Comparison of ENCODE assay signal across 11 cellular contexts in genomic region chr20:59428441-59429205, GRCh38.
DNase-seq lines count a peak whose midpoint lies in the region; ATAC-seq and TF ChIP-seq lines count a peak whose summit lies in the region.
"Had no signal": no experiment of that assay in that cellular context is flagged by ENCODE, and none has a peak within 500 bp of the region (broad histone marks: within the 10 kb centered on the region; RNA-seq: fewer than 3 reads in every experiment).

No MANE protein-coding gene starts in this region.

- peak; percentile 83 for ATAC-seq in HCT116
- no peak for ATAC-seq in natural killer cell treated with Interleukin-12 subunit alpha and Interleukin-12 subunit beta and Interleukin-15 and Interleukin-18, amount 100 ng/mL, for 72 hours
- ATAC-seq in upper lobe of right lung = no peak
- ATAC-seq in GM21528 (IDR thresholded peaks at IDR 0.05; ENCODE audit: low FRiP score, unreplicated experiment) = no peak

- peaks cover 17% of the 10 kb centered on the region for H3K27me3 Mint-ChIP-seq in Caco-2 (ENCODE audit: insufficient read depth, unreplicated experiment)
- H3K27me3 Mint-ChIP-seq in natural killer cell treated with Interleukin-12 subunit alpha and Interleukin-12 subunit beta and Interleukin-15 and Interleukin-18, amount 100 ng/mL, for 72 hours = peaks cover 3 to 8% of the 10 kb centered on the region in 2 donors
- H3K27me3 Mint-ChIP-seq: activated CD4-positive, alpha-beta memory T cell treated with anti-CD3 and anti-CD28 coated beads for 36 hours had no signal

- TF ChIP-seq CTCF in Caco-2 (IDR thresholded peaks at IDR 0.05; ENCODE audit: insufficient read depth in 1 of 2, low read depth in 1 of 2, low read length in 1 of 2, severe bottlenecking in 1 of 2, unreplicated experiment in 1 of 2) (peak; percentile 26 to 49), HCT116 (IDR thresholded peaks at IDR 0.05 in 2 of 3, conservative IDR thresholded peaks at IDR 0.05 in 1 of 3; ENCODE audit: borderline replicate concordance in 1 of 3, insufficient read depth in 1 of 3, low read depth in 2 of 3, low read length in 2 of 3) (peak in 2 of 3 experiments; percentile 58 to 66; a peak in 4 of 6 replicates), WERI-Rb-1 (IDR thresholded peaks at IDR 0.05; ENCODE audit: low read depth, low read length) (0 out of 2 replicates have a peak, but pooled peaks have one; percentile 16), upper lobe of right lung (IDR thresholded peaks at IDR 0.05) (no peak)

- H4K20me1 ChIP-seq in HCT116 (ENCODE audit: insufficient read depth) = no peaks in the 10 kb centered on the region

- intact Hi-C loops in Caco-2 (cut with micrococcal nuclease; ENCODE audit: unreplicated experiment) (no loop called here), HCT116 (cut with micrococcal nuclease) (no loop called here), upper lobe of right lung (cut with DNase I) (no loop called here)

- no peak for DNase-seq in Caco-2
- DNase-seq in HCT116 (ENCODE audit: low read depth, low spot score) = peak; percentile 16
- DNase-seq in WERI-Rb-1 = no peak
- no peak for DNase-seq in natural killer cell treated with Interleukin-12 subunit alpha and Interleukin-12 subunit beta and Interleukin-15 and Interleukin-18, amount 100 ng/mL, for 72 hours (ENCODE audit: low spot score)
- no peak for DNase-seq in UCSD-AML1 (lab: John Stamatoyannopoulos, UW; ENCODE audit: unreplicated experiment)
- DNase-seq in RKO (ENCODE audit: low spot score) = no peak
- DNase-seq in upper lobe of right lung = no peak
- DNase-seq: activated CD4-positive, alpha-beta memory T cell treated with anti-CD3 and anti-CD28 coated beads for 36 hours; Right ventricle myocardium superior; stimulated activated naive CD4-positive, alpha-beta T cell treated with Interleukin-2 at 50 U/mL for 16 hours had no signal

- no peak for TF ChIP-seq RAD21 in HCT116 (IDR thresholded peaks at IDR 0.05; ENCODE audit: low read depth)

- H3K27me3 ChIP-seq in Caco-2 (replicated peaks; ENCODE audit: control insufficient read depth, insufficient read depth, low read length) (no peaks in the 10 kb centered on the region; the same call in none of the 2 replicates), HCT116 (ENCODE audit: insufficient read depth, low read length) (peaks cover 11% of the 10 kb centered on the region), WERI-Rb-1 (ENCODE audit: insufficient read depth, low read depth, severe bottlenecking) (no peaks in the 10 kb centered on the region), upper lobe of right lung (peaks cover 9% of the 10 kb centered on the region)

- RAD21 ChIA-PET in HCT116 (lab: Charles Lee; ENCODE audit: low non-redundant PET in 1 of 2, low total read pairs in 2 of 2, uncharacterized antibody in 2 of 2, unreplicated experiment in 2 of 2) = no interaction called here

- no peak overlapping the region for H3K4me3 ChIP-seq in Caco-2 (ENCODE audit: low read depth, low read length)
- H3K4me3 ChIP-seq in HCT116 (replicated peaks in 1 of 2; ENCODE audit: low read depth in 1 of 2, low read length in 2 of 2) = no peak overlapping the region
- no peak overlapping the region for H3K4me3 ChIP-seq in WERI-Rb-1 (ENCODE audit: low read depth, low read length)
- H3K4me3 ChIP-seq in upper lobe of right lung = no peak overlapping the region

- H3K27ac ChIP-seq in HCT116 (ENCODE audit: low read depth, low read length) (no peak overlapping the region), WERI-Rb-1 (no peak overlapping the region), upper lobe of right lung (no peak overlapping the region)

- no peak overlapping the region for H3K4me2 ChIP-seq in HCT116 (ENCODE audit: low read length)

- H3K79me2 ChIP-seq in HCT116 (ENCODE audit: insufficient read depth, low read length) = no peaks in the 10 kb centered on the region

- no peaks in the 10 kb centered on the region for H3K4me1 ChIP-seq in Caco-2
- no peaks in the 10 kb centered on the region for H3K4me1 ChIP-seq in HCT116 (ENCODE audit: control insufficient read depth in 1 of 2, insufficient read depth in 2 of 2, low read length in 2 of 2)
- H3K4me1 ChIP-seq in upper lobe of right lung = no peaks in the 10 kb centered on the region

- CTCF ChIA-PET in Caco-2 (lab: Charles Lee) (interaction anchor here (0.6 kb wide), 1 partner anchor 27 kb away, joined by 3 read pairs; no protein-coding TSS in a partner anchor), HCT116 (lab: Charles Lee) (interaction anchor here (0.5 to 1.8 kb wide), 5 partner anchors 8 to 73 kb away, joined by 3 to 4 read pairs (median 3); no protein-coding TSS in a partner anchor)

- POLR2A ChIA-PET in Caco-2 (lab: Charles Lee) (no interaction called here), HCT116 (lab: Charles Lee) (no interaction called here)

- no TSS peak for BruUV-seq in Caco-2 (replicated peaks; lab: Mats Ljungman, UMichigan)
- no TSS peak for BruUV-seq in HCT116 (replicated peaks; lab: Mats Ljungman, UMichigan)

- H3K36me3 ChIP-seq in Caco-2 (ENCODE audit: control insufficient read depth, insufficient read depth, low read length) (no peaks in the 10 kb centered on the region), HCT116 (ENCODE audit: control insufficient read depth in 1 of 2, insufficient read depth in 2 of 2, low read length in 2 of 2) (no peaks in the 10 kb centered on the region), WERI-Rb-1 (no peaks in the 10 kb centered on the region), upper lobe of right lung (no peaks in the 10 kb centered on the region)

- no peaks in the 10 kb centered on the region for H3K36me3 Mint-ChIP-seq in Caco-2 (ENCODE audit: insufficient read depth, unreplicated experiment)
- no peaks in the 10 kb centered on the region for H3K36me3 Mint-ChIP-seq in natural killer cell treated with Interleukin-12 subunit alpha and Interleukin-12 subunit beta and Interleukin-15 and Interleukin-18, amount 100 ng/mL, for 72 hours
- H3K36me3 Mint-ChIP-seq: activated CD4-positive, alpha-beta memory T cell treated with anti-CD3 and anti-CD28 coated beads for 36 hours had no signal

- H3K9me3 Mint-ChIP-seq in Caco-2 (ENCODE audit: unreplicated experiment) = peaks cover 13% of the 10 kb centered on the region
- H3K9me3 Mint-ChIP-seq in natural killer cell treated with Interleukin-12 subunit alpha and Interleukin-12 subunit beta and Interleukin-15 and Interleukin-18, amount 100 ng/mL, for 72 hours = peaks cover 3% of the 10 kb centered on the region

- no peaks in the 10 kb centered on the region for H3K4me1 Mint-ChIP-seq in Caco-2 (ENCODE audit: low read depth, unreplicated experiment)
- peaks cover 6 to 17% of the 10 kb centered on the region in 2 donors for H3K4me1 Mint-ChIP-seq in natural killer cell treated with Interleukin-12 subunit alpha and Interleukin-12 subunit beta and Interleukin-15 and Interleukin-18, amount 100 ng/mL, for 72 hours (ENCODE audit: low read depth in 2 of 2)

- no peak for TF ChIP-seq POLR2A in HCT116 (IDR thresholded peaks at IDR 0.05; ENCODE audit: borderline replicate concordance, extremely low read depth, insufficient read depth, insufficient read length)

- no peak overlapping the region for H3K9ac ChIP-seq in HCT116 (ENCODE audit: low read length)

- H2AFZ ChIP-seq in HCT116 (ENCODE audit: low read depth, low read length, poor library complexity, severe bottlenecking) = no peak overlapping the region

- no peak overlapping the region for H3K27ac Mint-ChIP-seq in Caco-2 (ENCODE audit: unreplicated experiment)
- H3K27ac Mint-ChIP-seq in natural killer cell treated with Interleukin-12 subunit alpha and Interleukin-12 subunit beta and Interleukin-15 and Interleukin-18, amount 100 ng/mL, for 72 hours = no peak overlapping the region
- H3K27ac Mint-ChIP-seq: activated CD4-positive, alpha-beta memory T cell treated with anti-CD3 and anti-CD28 coated beads for 36 hours had no signal

- H3K4me3 Mint-ChIP-seq in Caco-2 (ENCODE audit: unreplicated experiment) = no peak overlapping the region
- peak overlapping the region; percentile 50 for H3K4me3 Mint-ChIP-seq in natural killer cell treated with Interleukin-12 subunit alpha and Interleukin-12 subunit beta and Interleukin-15 and Interleukin-18, amount 100 ng/mL, for 72 hours
- H3K4me3 Mint-ChIP-seq: activated CD4-positive, alpha-beta memory T cell treated with anti-CD3 and anti-CD28 coated beads for 36 hours had no signal

- no peaks in the 10 kb centered on the region for H3K9me2 ChIP-seq in HCT116 (ENCODE audit: insufficient read depth)

- H3K9me3 ChIP-seq in Caco-2 (no peaks in the 10 kb centered on the region), HCT116 (ENCODE audit: control insufficient read depth in 1 of 2, insufficient read depth in 1 of 2, low read depth in 1 of 2, low read length in 2 of 2) (no peaks in the 10 kb centered on the region), WERI-Rb-1 (ENCODE audit: severe bottlenecking) (peaks cover 5% of the 10 kb centered on the region), upper lobe of right lung (no peaks in the 10 kb centered on the region)

TF ChIP-seq in HCT116, 20 proteins besides CTCF, POLR2A, EP300 and RAD21 (continues in another document):
- TF ChIP-seq FOSL1 (IDR thresholded peaks at IDR 0.05; ENCODE audit: low read depth) (no peak), ZBTB33 (IDR thresholded peaks at IDR 0.05; ENCODE audit: extremely low read depth, insufficient replicate concordance, low read length) (no peak), ELF1 (IDR thresholded peaks at IDR 0.05; ENCODE audit: borderline replicate concordance, low read depth) (no peak), CBX3 (IDR thresholded peaks at IDR 0.05; ENCODE audit: low read depth) (no peak), ZNF274 (IDR thresholded peaks at IDR 0.05; ENCODE audit: low read depth, low read length) (no peak), YY1 (IDR thresholded peaks at IDR 0.05; ENCODE audit: extremely low read depth, insufficient replicate concordance, low read depth, low read length) (no peak), EZH2phosphoT487 (IDR thresholded peaks at IDR 0.05; ENCODE audit: borderline replicate concordance) (no peak), EZH2 (IDR thresholded peaks at IDR 0.05) (no peak), ZFX (IDR thresholded peaks at IDR 0.05) (no peak)
